ENCODE assay signal across 8 cellular contexts in the genomic region with DNA sequence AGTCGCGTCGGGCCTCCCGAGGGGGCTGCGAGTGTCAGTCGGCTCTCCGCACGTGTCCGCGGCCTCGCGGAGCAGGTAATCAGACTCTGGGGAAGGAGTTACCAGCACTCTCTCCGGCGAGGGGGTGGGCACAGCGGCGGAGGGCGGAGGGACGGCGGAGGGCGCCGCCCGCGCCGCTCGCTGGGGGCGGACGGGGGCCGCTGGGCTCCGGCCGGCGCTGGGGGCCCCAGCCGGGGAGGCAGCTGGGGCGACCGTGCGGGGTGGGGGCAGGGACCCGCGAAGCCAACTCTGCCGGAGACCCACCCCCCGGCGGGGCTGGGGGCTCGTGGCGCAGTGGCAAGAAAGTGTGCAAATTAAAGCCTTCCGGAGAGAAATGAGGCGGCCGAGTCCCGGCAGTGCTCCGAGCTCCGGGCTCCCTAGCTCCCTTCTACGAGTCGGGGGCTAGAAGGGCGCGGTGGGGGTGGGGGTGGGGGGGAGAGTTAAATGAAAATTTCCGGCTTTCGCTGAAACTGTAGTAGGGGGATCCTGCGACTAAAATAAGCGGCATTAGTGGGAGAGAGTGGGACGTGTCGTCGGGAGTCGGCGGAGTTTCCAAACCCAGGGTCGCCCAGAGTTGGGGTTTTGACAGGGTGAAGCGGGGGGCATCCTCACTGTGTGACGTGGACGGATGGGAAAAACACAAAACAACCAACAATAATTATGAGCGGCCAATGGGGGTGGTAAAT. TPM values are rescaled to one million over a fixed set of nuclear protein-coding genes. Genes with fewer than 3 reads are reported as not detected.
A peak's percentile ranks its signal among the peaks of the same experiment; 100 is the strongest.
DNase-seq lines count a peak whose midpoint lies in the region; ATAC-seq and TF ChIP-seq lines count a peak whose summit lies in the region.

A gene (minus strand): TSS at position 85 of the 725 bp plus-strand sequence. CDS start 3,250 bp downstream, outside the sequence.

- H3K9ac ChIP-seq in NT2/D1 (ENCODE audit: insufficient read length, low read depth) (peak within 1 kb of the TSS; percentile 76), subcutaneous abdominal adipose tissue (ENCODE audit: low read length in 5 of 5) (peak within 1 kb of the TSS; percentile 58 to 82 (median 78))

- H3K27me3 ChIP-seq in NT2/D1 (ENCODE audit: insufficient read depth, insufficient read length) (peaks cover 20% of the 10 kb centered on the region), esophagus muscularis mucosa (no peaks in the 10 kb centered on the region), subcutaneous abdominal adipose tissue (ENCODE audit: control insufficient read depth in 5 of 5, insufficient read depth in 4 of 5, low read length in 5 of 5) (no peaks in the 10 kb centered on the region)

- no peaks in the 10 kb centered on the region for H3K9me3 Mint-ChIP-seq in natural killer cell

- under 1% methylated on average over 46 of the region's 66 CpGs for WGBS in esophagus muscularis mucosa

- H3K4me3 Mint-ChIP-seq in natural killer cell: peak within 1 kb of the TSS; percentile 100

- intact Hi-C loops in esophagus muscularis mucosa (cut with DNase I): no loop called here
- intact Hi-C loops in natural killer cell (cut with micrococcal nuclease): loop anchor here (1.0 kb wide), 1 partner anchor 68 kb away; no protein-coding TSS in a partner anchor

- DNase-seq in NT2/D1 (ENCODE audit: low read depth, low spot score): no peak
- DNase-seq in activated T-cell treated with anti-CD3 and anti-CD28 coated beads for 4 hours: peak; percentile 59
- no peak for DNase-seq in esophagus muscularis mucosa (ENCODE audit: extremely low spot score)
- peak; percentile 44 for DNase-seq in natural killer cell
- no peak for DNase-seq in NCI-H2029 treated with DMSO at 0.1 percent for 48 hours (lab: John Stamatoyannopoulos, UW)

- H3K4me1 ChIP-seq in NT2/D1 (ENCODE audit: insufficient read depth, insufficient read length): no peaks in the 10 kb centered on the region
- peaks cover 12 to 21% (median 17%) of the 10 kb centered on the region in 4 donors for H3K4me1 ChIP-seq in esophagus muscularis mucosa
- H3K4me1 ChIP-seq in subcutaneous abdominal adipose tissue (ENCODE audit: control insufficient read depth in 5 of 5, insufficient read depth in 5 of 5, low read length in 5 of 5): peaks cover 2 to 44% (median 26%) of the 10 kb centered on the region in 5 donors

- no peak for TF ChIP-seq EP300 in esophagus muscularis mucosa (IDR thresholded peaks at IDR 0.05)

- H3K27ac Mint-ChIP-seq in natural killer cell: peak within 1 kb of the TSS; percentile 88 to 94

- H3K27ac ChIP-seq in esophagus muscularis mucosa (replicated peaks in 1 of 4) (peak within 1 kb of the TSS; percentile 88 to 96 (median 89)), subcutaneous abdominal adipose tissue (ENCODE audit: low read depth, low read length) (peak within 1 kb of the TSS; percentile 89)

- ATAC-seq in GM18505 (IDR thresholded peaks at IDR 0.05; ENCODE audit: unreplicated experiment) (peak; percentile 43), HG02870 (IDR thresholded peaks at IDR 0.05; ENCODE audit: unreplicated experiment) (peak; percentile 29), natural killer cell (peak; percentile 47 to 61 (median 48))

- peaks cover 0 to 8% of the 10 kb centered on the region in 2 donors for H3K27me3 Mint-ChIP-seq in natural killer cell (ENCODE audit: low read depth in 2 of 2)

- TF ChIP-seq POLR2A in GM18505 (IDR thresholded peaks at IDR 0.05; ENCODE audit: borderline replicate concordance, extremely low read depth, insufficient read depth, insufficient read length) (peak; percentile 56), esophagus muscularis mucosa (IDR thresholded peaks at IDR 0.05; ENCODE audit: low read depth) (no peak)

- H3K36me3 Mint-ChIP-seq in natural killer cell: no peaks in the 10 kb centered on the region

- H3K9me3 ChIP-seq in NT2/D1 (ENCODE audit: insufficient read depth, low read length): no peaks in the 10 kb centered on the region
- no peaks in the 10 kb centered on the region for H3K9me3 ChIP-seq in esophagus muscularis mucosa
- no peaks in the 10 kb centered on the region for H3K9me3 ChIP-seq in subcutaneous abdominal adipose tissue (ENCODE audit: control insufficient read depth in 5 of 5, low read length in 5 of 5)

- peak within 1 kb of the TSS; percentile 62 for H3K4me3 ChIP-seq in NT2/D1 (ENCODE audit: insufficient read length, low read depth)
- peak within 1 kb of the TSS; percentile 69 to 94 (median 77) for H3K4me3 ChIP-seq in esophagus muscularis mucosa
- peak within 1 kb of the TSS; percentile 96 to 99 (median 98) for H3K4me3 ChIP-seq in subcutaneous abdominal adipose tissue (ENCODE audit: low read depth in 1 of 5, low read length in 5 of 5)

- H3K36me3 ChIP-seq in NT2/D1 (ENCODE audit: insufficient read depth, insufficient read length, low read length) (peaks cover 4% of the 10 kb centered on the region), esophagus muscularis mucosa (no peaks in the 10 kb centered on the region), subcutaneous abdominal adipose tissue (ENCODE audit: control insufficient read depth in 5 of 5, insufficient read depth in 5 of 5, low read length in 5 of 5) (no peaks in the 10 kb centered on the region)

- peaks cover 41 to 44% of the 10 kb centered on the region in 2 donors for H3K4me1 Mint-ChIP-seq in natural killer cell

- TF ChIP-seq CTCF in esophagus muscularis mucosa (IDR thresholded peaks at IDR 0.05) (no peak), natural killer cell (IDR thresholded peaks at IDR 0.05) (no peak)

RNA-seq across cellular contexts. Expression of the gene that starts here (rescaled TPM):
- total RNA-seq in esophagus muscularis mucosa (10 to 100 TPM; 22.2 to 45.4 (median 36.4) TPM), natural killer cell (10 to 100 TPM; 41.1 to 46.3 (median 45.1) TPM)

Comparison
In these comparisons a context has a peak if more than half of its experiments do, and no peak if none do; other contexts are left out.
1. DNase-seq: peak in activated T-cell treated with anti-CD3 and anti-CD28 coated beads for 4 hours (single experiment) and natural killer cell (single experiment); none in NT2/D1 (single experiment), esophagus muscularis mucosa (single experiment) and NCI-H2029 treated with DMSO at 0.1 percent for 48 hours (single experiment).
2. Peak in every context shown above with its lines, with median percentiles within 50 percentile points of each other: ATAC-seq and H3K4me3 ChIP-seq.